ENCODE assay signal across 26 cellular contexts in the genomic region with DNA sequence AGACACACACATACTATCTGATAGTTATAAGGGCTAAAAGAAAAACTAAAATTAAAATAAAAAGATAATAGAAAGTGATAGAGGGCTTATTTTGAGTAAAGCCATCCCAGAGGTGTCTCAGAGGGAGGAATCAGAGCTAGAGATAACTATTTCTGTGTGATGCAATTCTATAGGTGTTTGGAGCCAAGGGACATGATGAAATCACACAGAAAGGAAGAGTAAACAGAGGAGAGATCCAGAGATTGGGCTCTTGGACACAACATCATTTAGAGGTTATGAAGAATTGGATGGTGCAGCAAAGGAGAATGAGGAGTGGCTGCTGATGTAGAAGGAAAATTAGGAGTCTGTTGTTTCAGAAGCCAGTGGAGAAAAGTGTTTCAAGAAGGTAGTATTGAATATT.
DNase-seq lines count a peak whose midpoint lies in the region; ATAC-seq, FAIRE-seq and TF ChIP-seq lines count a peak whose summit lies in the region.
"Had no signal": no experiment of that assay in that cellular context is flagged by ENCODE, and none has a peak within 500 bp of the region (broad histone marks: within the 10 kb centered on the region; RNA-seq: fewer than 3 reads in every experiment).

No MANE protein-coding gene starts in this region.

- no peaks in the 10 kb centered on the region for H3K9me3 Mint-ChIP-seq in Caco-2 (ENCODE audit: unreplicated experiment)
- no peaks in the 10 kb centered on the region for H3K9me3 Mint-ChIP-seq in activated CD8-positive, alpha-beta T cell treated with anti-CD3 and anti-CD28 coated beads, Interleukin-2, amount 10 ng/mL, durations not matched to agents 7 days and 5 days (ENCODE audit: insufficient read depth)
- H3K9me3 Mint-ChIP-seq: CD4-positive, alpha-beta T cell; CD8-positive, alpha-beta memory T cell had no signal

- no peaks in the 10 kb centered on the region for H3K4me1 ChIP-seq in Caco-2
- H3K4me1 ChIP-seq in K562 (replicated peaks in 1 of 2; ENCODE audit: control insufficient read depth in 2 of 2, insufficient read depth in 2 of 2, low read length in 2 of 2), result no peaks in the 10 kb centered on the region
- H3K4me1 ChIP-seq in HepG2 (ENCODE audit: insufficient read depth, low read length), result no peaks in the 10 kb centered on the region
- H3K4me1 ChIP-seq: A549; BE2C; BLaER1 treated with 17β-estradiol and CSF1 and Interleukin-3, amounts not matched to agents 10 nM and 100 nM had no signal

- H3K27me3 ChIP-seq in Caco-2 (replicated peaks; ENCODE audit: control insufficient read depth, insufficient read depth, low read length) (no peaks in the 10 kb centered on the region), K562 (ENCODE audit: control insufficient read depth in 2 of 2, insufficient read depth in 2 of 2, low read length in 2 of 2) (no peaks in the 10 kb centered on the region), HepG2 (ENCODE audit: control insufficient read depth in 1 of 2, insufficient read depth in 2 of 2, low read length in 2 of 2) (no peaks in the 10 kb centered on the region)
- H3K27me3 ChIP-seq: BE2C; BLaER1 treated with 17β-estradiol and CSF1 and Interleukin-3, amounts not matched to agents 10 nM and 100 nM had no signal

- TF ChIP-seq RAD21 in K562 (CRISPR knock-in tag; conservative IDR thresholded peaks at IDR 0.05 in 1 of 2, IDR thresholded peaks at IDR 0.05 in 1 of 2) (no peak), HepG2 (CRISPR knock-in tag; IDR thresholded peaks at IDR 0.05) (no peak)

- H3K36me3 ChIP-seq in Caco-2 (ENCODE audit: control insufficient read depth, insufficient read depth, low read length), result no peaks in the 10 kb centered on the region
- no peaks in the 10 kb centered on the region for H3K36me3 ChIP-seq in K562 (ENCODE audit: control insufficient read depth, insufficient read depth, low read length)
- no peaks in the 10 kb centered on the region for H3K36me3 ChIP-seq in HepG2 (replicated peaks in 1 of 2; ENCODE audit: control insufficient read depth in 1 of 2, insufficient read depth in 2 of 2, low read length in 2 of 2)
- H3K36me3 ChIP-seq: BE2C; BLaER1 treated with 17β-estradiol and CSF1 and Interleukin-3, amounts not matched to agents 10 nM and 100 nM had no signal

- TF ChIP-seq CTCF in Caco-2 (IDR thresholded peaks at IDR 0.05; ENCODE audit: insufficient read depth in 1 of 2, low read depth in 1 of 2, low read length in 1 of 2, severe bottlenecking in 1 of 2, unreplicated experiment in 1 of 2) (no peak), K562 (IDR thresholded peaks at IDR 0.05 in 2 of 3, conservative IDR thresholded peaks at IDR 0.05 in 1 of 3; ENCODE audit: insufficient read depth in 2 of 3, low read depth in 1 of 3, low read length in 3 of 3) (no peak), HepG2 (CRISPR knock-in tag; IDR thresholded peaks at IDR 0.05) (no peak)

- H3K4me3 ChIP-seq in Caco-2 (ENCODE audit: low read depth, low read length) (no peak overlapping the region), K562 (no peak overlapping the region), HepG2 (replicated peaks in 1 of 3; ENCODE audit: insufficient read depth in 1 of 3, low read depth in 2 of 3, low read length in 3 of 3) (no peak overlapping the region)
- H3K4me3 ChIP-seq: A549; BLaER1 treated with 17β-estradiol and CSF1 and Interleukin-3, amounts not matched to agents 10 nM and 100 nM; GM23248 had no signal

- H3K27ac ChIP-seq in K562 (ENCODE audit: extremely low read depth, low read depth, low read length) (no peak overlapping the region), HepG2 (ENCODE audit: extremely low read length, insufficient read depth, low read length) (no peak overlapping the region)
- H3K27ac ChIP-seq: A549; BLaER1 treated with 17β-estradiol and CSF1 and Interleukin-3, amounts not matched to agents 10 nM and 100 nM; GM23248 had no signal

- POLR2A ChIA-PET in Caco-2 (lab: Charles Lee) (no interaction called here), K562 (lab: Yijun Ruan, JAX) (no interaction called here), HepG2 (lab: Yijun Ruan, JAX) (no interaction called here)
- POLR2A ChIA-PET in activated CD8-positive, alpha-beta T cell treated with anti-CD3 and anti-CD28 coated beads, Interleukin-2, amount 10 ng/mL, durations not matched to agents 7 days and 5 days (lab: Charles Lee), result no interaction called here

- TF ChIP-seq POLR2A in K562 (conservative IDR thresholded peaks at IDR 0.05) (no peak), HepG2 (IDR thresholded peaks at IDR 0.05; ENCODE audit: insufficient read depth in 1 of 2, low read depth in 2 of 2, low read length in 2 of 2) (no peak)

- no peak; the same call in 1 of the 2 replicates for TF ChIP-seq EP300 in K562 (IDR thresholded peaks at IDR 0.05; ENCODE audit: low read length)
- TF ChIP-seq EP300 in HepG2 (IDR thresholded peaks at IDR 0.05; ENCODE audit: low read depth in 2 of 2, low read length in 2 of 2), result no peak
- no peak for TF ChIP-seq EP300 in HepG2 (CRISPR knock-in tag; IDR thresholded peaks at IDR 0.05; ENCODE audit: borderline replicate concordance)

- H3K27me3 Mint-ChIP-seq in Caco-2 (ENCODE audit: insufficient read depth, unreplicated experiment), result no peaks in the 10 kb centered on the region
- H3K27me3 Mint-ChIP-seq in activated CD8-positive, alpha-beta T cell treated with anti-CD3 and anti-CD28 coated beads, Interleukin-2, amount 10 ng/mL, durations not matched to agents 7 days and 5 days (ENCODE audit: low read depth), result peaks cover 11% of the 10 kb centered on the region

- peak overlapping the region; percentile 19 for H3K27ac Mint-ChIP-seq in Caco-2 (ENCODE audit: unreplicated experiment)
- no peak overlapping the region for H3K27ac Mint-ChIP-seq in activated CD8-positive, alpha-beta T cell treated with anti-CD3 and anti-CD28 coated beads, Interleukin-2, amount 10 ng/mL, durations not matched to agents 7 days and 5 days
- H3K27ac Mint-ChIP-seq: CD14-positive monocyte; CD4-positive, alpha-beta T cell; CD8-positive, alpha-beta memory T cell had no signal

- H3K79me2 ChIP-seq in K562 (ENCODE audit: control insufficient read depth, insufficient read depth, low read length) (no peaks in the 10 kb centered on the region), HepG2 (ENCODE audit: insufficient read depth, low read length) (no peaks in the 10 kb centered on the region)

- no peaks in the 10 kb centered on the region for H3K36me3 Mint-ChIP-seq in Caco-2 (ENCODE audit: insufficient read depth, unreplicated experiment)
- no peaks in the 10 kb centered on the region for H3K36me3 Mint-ChIP-seq in activated CD8-positive, alpha-beta T cell treated with anti-CD3 and anti-CD28 coated beads, Interleukin-2, amount 10 ng/mL, durations not matched to agents 7 days and 5 days (ENCODE audit: low read depth)
- H3K36me3 Mint-ChIP-seq: CD14-positive monocyte; CD8-positive, alpha-beta memory T cell had no signal

- DNase-seq in Caco-2 (no peak), NCI-H460 (ENCODE audit: extremely low read depth, low read depth) (peak; percentile 56), K562 (ENCODE audit: extremely low read depth in 1 of 4, low spot score in 3 of 4) (no peak), HepG2 (ENCODE audit: low spot score) (no peak), urothelium cell line (ENCODE audit: low spot score) (no peak), HCEC 1CT (no peak)
- DNase-seq in activated CD8-positive, alpha-beta T cell treated with anti-CD3 and anti-CD28 coated beads, Interleukin-2, amount 10 ng/mL, durations not matched to agents 7 days and 5 days, result no peak
- DNase-seq: 8988T; ACHN; AML-193; BE2C; Calu3; CD4-positive, alpha-beta T cell; CD8-positive, alpha-beta memory T cell; DND-41; GM23248; H7 had no signal

- H3K4me1 Mint-ChIP-seq in Caco-2 (ENCODE audit: low read depth, unreplicated experiment), result peaks cover 7% of the 10 kb centered on the region
- no peaks in the 10 kb centered on the region for H3K4me1 Mint-ChIP-seq in activated CD8-positive, alpha-beta T cell treated with anti-CD3 and anti-CD28 coated beads, Interleukin-2, amount 10 ng/mL, durations not matched to agents 7 days and 5 days (ENCODE audit: low read depth)
- H3K4me1 Mint-ChIP-seq: CD14-positive monocyte; CD8-positive, alpha-beta memory T cell had no signal

- no peak for FAIRE-seq in K562 (lab: Jason Lieb, UNC)
- no peak for FAIRE-seq in HepG2 (lab: Jason Lieb, UNC)
- no peak for FAIRE-seq in urothelium cell line (lab: Jason Lieb, UNC)
- FAIRE-seq: A549, G401.6, GM12892, GM19239, H1 had no signal

- CTCF ChIA-PET in Caco-2 (lab: Charles Lee), result interaction anchor here (0.5 kb wide), 1 partner anchor 96 kb away, joined by 3 read pairs; no protein-coding TSS in a partner anchor
- CTCF ChIA-PET in K562 (lab: Yijun Ruan, JAX; ENCODE audit: low intra/inter-chr PET ratio), result no interaction called here
- CTCF ChIA-PET in HepG2 (lab: Yijun Ruan, JAX; ENCODE audit: low intra/inter-chr PET ratio, low total read pairs), result no interaction called here
- CTCF ChIA-PET in activated CD8-positive, alpha-beta T cell treated with anti-CD3 and anti-CD28 coated beads, Interleukin-2, amount 10 ng/mL, durations not matched to agents 7 days and 5 days (lab: Charles Lee), result no interaction called here

- no TSS peak for BruUV-seq in Caco-2 (replicated peaks; lab: Mats Ljungman, UMichigan)
- BruUV-seq in K562 (replicated peaks; lab: Mats Ljungman, UMichigan), result no TSS peak
- BruUV-seq in HepG2 (replicated peaks; lab: Mats Ljungman, UMichigan), result no TSS peak

- H3K9me3 ChIP-seq in Caco-2 (no peaks in the 10 kb centered on the region), K562 (replicated peaks; ENCODE audit: control insufficient read depth, insufficient read depth, low read depth, low read length) (no peaks in the 10 kb centered on the region), HepG2 (ENCODE audit: low read length) (peaks cover 10% of the 10 kb centered on the region; the same call in 1 of the 2 replicates)
- H3K9me3 ChIP-seq: A549, BE2C had no signal

- intact Hi-C loops in Caco-2 (cut with micrococcal nuclease; ENCODE audit: unreplicated experiment), result no loop called here
- intact Hi-C loops in K562 (cut with micrococcal nuclease), result no loop called here
- intact Hi-C loops in HepG2 (cut with micrococcal nuclease; ENCODE audit: unreplicated experiment), result no loop called here

- in situ Hi-C loops in K562 (cut with MboI), result no loop called here
- in situ Hi-C loops in HepG2 (cut with HindIII; ENCODE audit: extremely low pct_ligation_motif_present, low pct_unique_long_range_greater_than_20kb), result loop anchor here (25.0 kb wide), 1 partner anchor 613 kb away; no protein-coding TSS in a partner anchor

- H3K4me2 ChIP-seq in K562 (ENCODE audit: insufficient read depth, low read length), result no peak overlapping the region
- no peak overlapping the region for H3K4me2 ChIP-seq in HepG2 (ENCODE audit: low read depth, low read length)
- H3K4me2 ChIP-seq: A549; BLaER1 treated with 17β-estradiol and CSF1 and Interleukin-3, amounts not matched to agents 10 nM and 100 nM had no signal

- ATAC-seq in K562, result no peak
- ATAC-seq in HepG2, result no peak
- no peak for ATAC-seq in activated CD8-positive, alpha-beta T cell treated with anti-CD3 and anti-CD28 coated beads, Interleukin-2, amount 10 ng/mL, durations not matched to agents 7 days and 5 days
- ATAC-seq in HG03469 (IDR thresholded peaks at IDR 0.05; ENCODE audit: unreplicated experiment), result no peak
- ATAC-seq: A549, HCT116 had no signal

- no peaks in the 10 kb centered on the region for H4K20me1 ChIP-seq in K562 (replicated peaks; ENCODE audit: control insufficient read depth, insufficient read depth, low read length)
- H4K20me1 ChIP-seq in HepG2 (ENCODE audit: insufficient read depth, low read length), result no peaks in the 10 kb centered on the region
- H4K20me1 ChIP-seq: BLaER1 treated with 17β-estradiol and CSF1 and Interleukin-3, amounts not matched to agents 10 nM and 100 nM had no signal

- no peak overlapping the region for H3K4me3 Mint-ChIP-seq in Caco-2 (ENCODE audit: unreplicated experiment)
- no peak overlapping the region for H3K4me3 Mint-ChIP-seq in activated CD8-positive, alpha-beta T cell treated with anti-CD3 and anti-CD28 coated beads, Interleukin-2, amount 10 ng/mL, durations not matched to agents 7 days and 5 days
- H3K4me3 Mint-ChIP-seq: CD14-positive monocyte; CD4-positive, alpha-beta T cell; CD8-positive, alpha-beta memory T cell had no signal

- H2AFZ ChIP-seq in K562 (ENCODE audit: low read depth, low read length) (no peak overlapping the region), HepG2 (ENCODE audit: low read length) (no peak overlapping the region)
- H2AFZ ChIP-seq: GM23248 had no signal

- H3K9me1 ChIP-seq in K562 (ENCODE audit: control insufficient read depth, insufficient read depth, low read length), result no peaks in the 10 kb centered on the region

- H3K9ac ChIP-seq in K562 (ENCODE audit: insufficient read depth in 1 of 2, low read depth in 2 of 2, low read length in 2 of 2) (no peak overlapping the region), HepG2 (ENCODE audit: insufficient read depth, low read depth, low read length) (no peak overlapping the region)
- H3K9ac ChIP-seq: BLaER1 treated with 17β-estradiol and CSF1 and Interleukin-3, amounts not matched to agents 10 nM and 100 nM; GM23248 had no signal
